ENCODE assay signal across 8 cellular contexts in the genomic region with DNA sequence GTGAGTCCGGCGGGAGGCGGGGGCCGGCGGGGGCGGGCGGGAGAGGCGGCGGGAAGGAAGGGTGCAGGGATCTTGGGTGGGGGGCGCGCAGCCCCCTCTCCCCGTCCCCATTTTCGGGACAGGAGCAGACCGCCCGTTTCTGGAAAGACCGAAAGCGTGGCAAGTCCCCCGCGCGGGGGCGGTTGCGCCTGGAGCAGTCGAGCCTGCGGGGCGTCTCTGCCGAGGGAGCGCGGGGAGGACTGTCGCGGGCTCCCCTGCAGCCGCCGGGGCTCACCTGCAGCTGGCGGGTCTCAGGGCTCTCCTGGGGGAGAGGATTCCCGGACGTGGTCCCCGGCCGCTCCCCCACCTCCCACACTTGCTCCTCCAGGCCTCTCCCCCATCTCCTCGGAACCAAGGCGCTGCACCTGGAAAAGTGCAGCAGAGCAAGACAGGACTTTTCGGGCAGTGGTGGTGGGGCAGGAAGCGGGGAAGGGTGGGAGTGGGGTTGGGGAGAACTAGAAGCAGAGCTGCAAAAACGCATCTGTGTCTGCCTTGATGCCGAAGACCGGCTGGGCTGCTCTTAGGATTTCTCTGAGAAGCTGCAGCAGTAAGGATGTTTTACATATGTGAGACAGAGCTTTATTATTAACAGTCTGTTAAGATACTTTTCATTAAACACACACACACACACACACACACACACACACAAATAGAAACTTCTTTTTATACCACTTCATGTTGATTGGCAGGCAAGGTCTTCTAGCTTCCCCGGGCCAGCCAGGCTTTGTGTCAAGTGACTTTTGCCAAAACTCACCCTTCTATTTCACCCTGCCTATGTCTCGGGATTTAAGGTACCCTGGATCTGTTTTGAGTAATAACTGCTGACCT. TPM values are rescaled to one million over a fixed set of nuclear protein-coding genes. Genes with fewer than 3 reads are reported as not detected.
DNase-seq lines count a peak whose midpoint lies in the region; ATAC-seq and TF ChIP-seq lines count a peak whose summit lies in the region.

No MANE protein-coding gene starts in this region.

- H3K4me1 Mint-ChIP-seq in activated naive CD8-positive, alpha-beta T cell treated with anti-CD3 and anti-CD28 coated beads, Interleukin-2, amount 10 ng/mL, durations not matched to agents 7 days and 5 days: peaks cover 73% of the 10 kb centered on the region

- no peaks in the 10 kb centered on the region for H3K27me3 Mint-ChIP-seq in activated naive CD8-positive, alpha-beta T cell treated with anti-CD3 and anti-CD28 coated beads, Interleukin-2, amount 10 ng/mL, durations not matched to agents 7 days and 5 days

- H3K4me3 Mint-ChIP-seq in activated naive CD8-positive, alpha-beta T cell treated with anti-CD3 and anti-CD28 coated beads, Interleukin-2, amount 10 ng/mL, durations not matched to agents 7 days and 5 days: peak overlapping the region; percentile 85

- intact Hi-C loops in PC-3 (cut with micrococcal nuclease): loop anchor here (2.0 to 5.0 kb wide), 2 partner anchors 36 to 96 kb away; no protein-coding TSS in a partner anchor

- H3K36me3 ChIP-seq in ES-I3 (ENCODE audit: insufficient read depth, low read length) (no peaks in the 10 kb centered on the region), HEK293 (ENCODE audit: control insufficient read depth in 2 of 2, insufficient read depth in 1 of 2, low read length in 2 of 2) (no peaks in the 10 kb centered on the region), PC-3 (ENCODE audit: low read depth, low read length) (no peaks in the 10 kb centered on the region), iPS DF 6.9 (ENCODE audit: control insufficient read depth, insufficient read depth, low read length) (no peaks in the 10 kb centered on the region), smooth muscle cell (ENCODE audit: low read depth) (no peaks in the 10 kb centered on the region)

- H2AFZ ChIP-seq in PC-3 (ENCODE audit: low read length) (peak overlapping the region; percentile 56), smooth muscle cell (ENCODE audit: low read depth) (peak overlapping the region; percentile 80)

- H3K27ac Mint-ChIP-seq in activated naive CD8-positive, alpha-beta T cell treated with anti-CD3 and anti-CD28 coated beads, Interleukin-2, amount 10 ng/mL, durations not matched to agents 7 days and 5 days: peak overlapping the region; percentile 73

- H3K9me3 ChIP-seq in ES-I3 (ENCODE audit: control insufficient read depth, insufficient read depth, low read length) (no peaks in the 10 kb centered on the region), HEK293 (ENCODE audit: control insufficient read depth, insufficient read depth, low read depth, low read length) (no peaks in the 10 kb centered on the region), PC-3 (ENCODE audit: low read length) (no peaks in the 10 kb centered on the region), iPS DF 6.9 (ENCODE audit: control insufficient read depth, insufficient read depth, low read length) (no peaks in the 10 kb centered on the region), smooth muscle cell (replicated peaks; ENCODE audit: low read depth) (no peaks in the 10 kb centered on the region)

- H3K4me1 ChIP-seq in ES-I3 (ENCODE audit: insufficient read depth, low read length) (peaks cover 33% of the 10 kb centered on the region), HEK293 (ENCODE audit: control insufficient read depth, insufficient read depth, low read length) (peaks cover 25% of the 10 kb centered on the region), PC-3 (ENCODE audit: insufficient read depth, low read length) (peaks cover 46% of the 10 kb centered on the region), iPS DF 6.9 (ENCODE audit: control insufficient read depth, insufficient read depth, low read length) (peaks cover 1% of the 10 kb centered on the region; the same call in 1 of the 2 replicates), smooth muscle cell (ENCODE audit: low read depth) (peaks cover 17% of the 10 kb centered on the region)

- H3K4me2 ChIP-seq in PC-3 (ENCODE audit: low read length) (peak overlapping the region; percentile 79), smooth muscle cell (peak overlapping the region; percentile 96)

- CTCF ChIA-PET in HEK293 (lab: Yijun Ruan, JAX) (interaction anchor here (0.8 to 1.3 kb wide), 3 partner anchors 10 to 53 kb away, joined by 3 read pairs; no protein-coding TSS in a partner anchor), PC-3 (lab: Charles Lee) (interaction anchor here (0.6 to 0.7 kb wide), 3 partner anchors 26 to 1053 kb away, joined by 3 to 8 read pairs (median 6); no protein-coding TSS in a partner anchor)

- peak overlapping the region; percentile 47; the same call in 1 of the 2 replicates for H3K9ac ChIP-seq in ES-I3 (ENCODE audit: low read depth, low read length)
- peak overlapping the region; percentile 64 for H3K9ac ChIP-seq in PC-3 (ENCODE audit: low read length)
- peak overlapping the region; percentile 37 for H3K9ac ChIP-seq in smooth muscle cell (ENCODE audit: low read depth)

- TF ChIP-seq CTCF in HEK293 (tag by site-specific recombination; IDR thresholded peaks at IDR 0.05) (peak; percentile 43), PC-3 (conservative IDR thresholded peaks at IDR 0.05; ENCODE audit: low read depth, low read length) (no peak), smooth muscle cell (IDR thresholded peaks at IDR 0.05; ENCODE audit: borderline replicate concordance, insufficient read depth, poor library complexity, severe bottlenecking) (no peak)

- no TSS peak for BruUV-seq in PC-3 (replicated peaks; lab: Mats Ljungman, UMichigan)

- H3K9me3 Mint-ChIP-seq in activated naive CD8-positive, alpha-beta T cell treated with anti-CD3 and anti-CD28 coated beads, Interleukin-2, amount 10 ng/mL, durations not matched to agents 7 days and 5 days: no peaks in the 10 kb centered on the region

- H3F3A ChIP-seq in PC-3 (ENCODE audit: low read length, unreplicated experiment) (no peaks in the 10 kb centered on the region), smooth muscle cell (ENCODE audit: low read depth) (peaks cover 26% of the 10 kb centered on the region)

- peak overlapping the region; percentile 49; the same call in 1 of the 2 replicates for H3K27ac ChIP-seq in HEK293 (ENCODE audit: extremely low read depth, low read depth, low read length)
- peak overlapping the region; percentile 35 for H3K27ac ChIP-seq in PC-3 (ENCODE audit: low read length)
- H3K27ac ChIP-seq in iPS DF 6.9 (ENCODE audit: low read length): no peak overlapping the region
- H3K27ac ChIP-seq in smooth muscle cell (ENCODE audit: low read depth): peak overlapping the region; percentile 66

- H3K4me3 ChIP-seq in HEK293 (ENCODE audit: low read depth, low read length): peak overlapping the region; percentile 77
- H3K4me3 ChIP-seq in PC-3 (ENCODE audit: low read length): peak overlapping the region; percentile 86
- peak overlapping the region; percentile 88 for H3K4me3 ChIP-seq in iPS DF 6.9 (ENCODE audit: low read length)
- peak overlapping the region; percentile 78 for H3K4me3 ChIP-seq in smooth muscle cell

- peaks cover 35% of the 10 kb centered on the region for H3K36me3 Mint-ChIP-seq in activated naive CD8-positive, alpha-beta T cell treated with anti-CD3 and anti-CD28 coated beads, Interleukin-2, amount 10 ng/mL, durations not matched to agents 7 days and 5 days

- peak; percentile 19 for DNase-seq in PC-3
- peak; percentile 74 for DNase-seq in activated naive CD8-positive, alpha-beta T cell treated with anti-CD3 and anti-CD28 coated beads, Interleukin-2, amount 10 ng/mL, durations not matched to agents 7 days and 5 days
- no peak for DNase-seq in iPS DF 6.9 (ENCODE audit: low read depth, low spot score)
- DNase-seq in smooth muscle cell (lab: John Stamatoyannopoulos, UW; ENCODE audit: unreplicated experiment): peak; percentile 60
- no peak for DNase-seq in hippocampal formation (lab: John Stamatoyannopoulos, UW)

- POLR2A ChIA-PET in HEK293 (lab: Yijun Ruan, JAX) (interaction anchor here (0.9 to 1.5 kb wide), 2 partner anchors 14 to 224 kb away, joined by 3 read pairs; a partner anchor contains a TSS), PC-3 (lab: Charles Lee; ENCODE audit: unreplicated experiment) (interaction anchor here (0.6 to 0.8 kb wide), 3 partner anchors 22 to 110 kb away, joined by 3 to 7 read pairs (median 6); no protein-coding TSS in a partner anchor)
- POLR2A ChIA-PET in activated naive CD8-positive, alpha-beta T cell treated with anti-CD3 and anti-CD28 coated beads, Interleukin-2, amount 10 ng/mL, durations not matched to agents 7 days and 5 days (lab: Charles Lee): interaction anchor here (0.6 to 3.2 kb wide), 15 partner anchors 11 to 1401 kb away, joined by 3 to 21 read pairs (median 4); a partner anchor contains a TSS

- peaks cover 53% of the 10 kb centered on the region for H3K79me2 ChIP-seq in PC-3 (ENCODE audit: low read length)
- peaks cover 42% of the 10 kb centered on the region for H3K79me2 ChIP-seq in smooth muscle cell (ENCODE audit: low read depth)

- no peaks in the 10 kb centered on the region for H3K9me2 ChIP-seq in PC-3 (replicated peaks; ENCODE audit: low read length)

- ATAC-seq in PC-3 (peak; percentile 10), GM18870 (IDR thresholded peaks at IDR 0.05; ENCODE audit: unreplicated experiment) (no peak)
- ATAC-seq in activated naive CD8-positive, alpha-beta T cell treated with anti-CD3 and anti-CD28 coated beads, Interleukin-2, amount 10 ng/mL, durations not matched to agents 7 days and 5 days (ENCODE audit: low read depth): peak; percentile 7

- H3K27me3 ChIP-seq in PC-3 (ENCODE audit: low read length): no peaks in the 10 kb centered on the region
- peaks cover 5% of the 10 kb centered on the region; the same call in 1 of the 2 replicates for H3K27me3 ChIP-seq in iPS DF 6.9 (ENCODE audit: control insufficient read depth, insufficient read depth, low read length)
- H3K27me3 ChIP-seq in smooth muscle cell (ENCODE audit: low read depth): no peaks in the 10 kb centered on the region

- H4K20me1 ChIP-seq in PC-3 (ENCODE audit: low read length) (no peaks in the 10 kb centered on the region), smooth muscle cell (ENCODE audit: low read depth) (peaks cover 9% of the 10 kb centered on the region)

- no CpG with 5 or more reads among the region's 46 CpGs for WGBS in iPS DF 6.9 (ENCODE audit: insufficient coverage, insufficient read length)
- 2% methylated on average over 42 of the region's 46 CpGs for WGBS in smooth muscle cell (ENCODE audit: low lambda C conversion rate)

TF ChIP-seq in HEK293, 187 proteins besides CTCF, POLR2A, EP300 and RAD21 (continues in another document):
- peak; percentile 63; the same call in 1 of the 2 replicates for TF ChIP-seq GLIS2 (tag by site-specific recombination; IDR thresholded peaks at IDR 0.05)

RNA-seq across cellular contexts. Expression of a gene that starts 0.7 kb away (rescaled TPM):
- total RNA-seq in PC-3 (2014; rRNA removed) (144 and 160 TPM in 2 replicates), smooth muscle cell (201 and 236 TPM in 2 replicates)
- 100 to 1,000 TPM; 167 to 172 TPM for total RNA-seq in activated naive CD8-positive, alpha-beta T cell treated with anti-CD3 and anti-CD28 coated beads, Interleukin-2, amount 10 ng/mL, durations not matched to agents 7 days and 5 days
- polyA plus RNA-seq in smooth muscle cell: 261 and 309 TPM in 2 replicates

Comparison
In these comparisons a context has a peak if more than half of its experiments do, and no peak if none do; other contexts are left out.
1. DNase-seq: peak in PC-3 (single experiment), activated naive CD8-positive, alpha-beta T cell treated with anti-CD3 and anti-CD28 coated beads, Interleukin-2, amount 10 ng/mL, durations not matched to agents 7 days and 5 days (single experiment) and smooth muscle cell (single experiment); none in iPS DF 6.9 (single experiment) and hippocampal formation (0 of 2).
2. Peak in every context shown above with its lines, with median percentiles within 50 percentile points of each other: H3K9ac ChIP-seq and H3K4me3 ChIP-seq.